In the genomic region with DNA sequence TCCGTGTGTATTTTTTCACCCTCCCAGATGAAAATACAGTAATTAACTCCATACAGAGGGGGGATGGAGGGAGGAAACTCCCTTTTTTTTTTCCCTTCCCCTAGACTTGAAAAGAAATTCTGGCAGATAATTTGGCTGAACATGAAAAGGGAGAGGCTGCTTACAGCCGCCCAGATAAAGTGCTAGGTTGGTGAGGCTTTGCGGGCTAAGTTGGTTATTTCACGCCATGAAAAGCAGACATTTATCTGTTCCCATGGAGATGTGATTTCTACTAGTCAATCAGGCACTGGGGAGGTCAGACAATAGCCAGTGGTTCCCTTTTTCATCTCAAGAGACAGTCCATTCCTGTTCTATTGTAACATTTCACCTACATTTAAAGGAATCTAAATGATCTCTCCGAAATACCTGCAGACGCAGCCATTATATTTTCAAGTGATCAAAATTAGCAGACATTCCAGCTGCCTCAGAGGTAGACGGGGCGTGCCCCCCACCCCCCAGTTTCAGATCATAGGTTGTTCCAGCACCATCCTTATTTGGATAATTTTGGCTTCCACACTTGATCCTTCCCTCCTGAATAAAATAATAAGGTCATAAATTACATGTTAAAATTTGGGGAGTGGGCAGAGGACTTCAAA, we compare ENCODE assay signal across 1 cellular context.
TF ChIP-seq lines count a peak whose summit lies in the region.

No MANE protein-coding gene starts in this region.

TF ChIP-seq in H1, 55 proteins besides CTCF, POLR2A, EP300 and RAD21 (continued from another document):
- no peak for TF ChIP-seq MAFK (IDR thresholded peaks at IDR 0.05; ENCODE audit: low read depth, low read length)
- TF ChIP-seq RBBP5 (IDR thresholded peaks at IDR 0.05; ENCODE audit: borderline replicate concordance, low read depth, low read length), result no peak
TF ChIP-seq in H1: peak in this region for 0.
